8 cellular contexts compared by ENCODE assay signal in the genomic region with DNA sequence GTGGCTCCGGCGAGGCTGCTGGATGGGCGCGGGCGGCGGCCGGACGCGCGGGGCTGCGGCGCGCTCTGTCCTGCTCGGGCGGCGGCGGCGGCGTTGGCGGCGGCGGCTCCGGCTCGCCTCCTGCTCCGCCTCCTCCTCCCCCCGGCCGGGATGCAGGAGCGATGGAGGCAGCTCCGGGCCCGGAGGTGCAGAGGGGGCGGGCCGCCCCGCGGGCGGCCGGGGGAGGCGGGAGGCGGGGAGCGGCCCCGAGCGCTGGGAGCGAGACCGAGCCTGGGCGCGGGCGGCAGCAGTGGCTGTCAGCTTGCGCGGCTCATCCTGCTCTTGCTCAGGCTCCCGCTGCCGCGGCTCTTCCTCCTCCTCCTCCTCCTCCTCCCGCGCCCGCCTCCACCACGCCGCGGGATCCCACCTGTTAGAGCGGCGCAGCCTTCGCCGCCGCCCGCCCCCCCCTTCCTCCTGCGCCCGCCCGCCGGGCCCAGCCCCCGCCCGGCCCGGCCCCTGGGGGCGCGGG. TPM values are rescaled to one million over a fixed set of nuclear protein-coding genes. Genes with fewer than 3 reads are reported as not detected.
A peak's percentile ranks its signal among the peaks of the same experiment; 100 is the strongest.
DNase-seq lines count a peak whose midpoint lies in the region; ATAC-seq and TF ChIP-seq lines count a peak whose summit lies in the region.

TSS of gene NOL4L (minus strand) at position 323 of the 508 bp plus-strand sequence. CDS start 443 bp downstream, outside the sequence.

- no peaks in the 10 kb centered on the region for H3K9me3 ChIP-seq in right atrium auricular region

- H3K4me3 ChIP-seq in AG04449 (ENCODE audit: low read depth, low read length) (peak within 1 kb of the TSS; percentile 61), right atrium auricular region (peak within 1 kb of the TSS; percentile 68 to 70)

- no peak for TF ChIP-seq CTCF in AG04449 (IDR thresholded peaks at IDR 0.05; ENCODE audit: insufficient read depth, low read length, missing control alignments)
- no peak for TF ChIP-seq CTCF in right atrium auricular region (IDR thresholded peaks at IDR 0.05)

- no peak for ATAC-seq in HG03135 (IDR thresholded peaks at IDR 0.05; ENCODE audit: unreplicated experiment)

- H3K27me3 ChIP-seq in right atrium auricular region: no peaks in the 10 kb centered on the region

- H3K36me3 ChIP-seq in right atrium auricular region: no peaks in the 10 kb centered on the region

- peak within 1 kb of the TSS; percentile 37 to 70 for H3K27ac ChIP-seq in right atrium auricular region

- CTCF ChIA-PET in AG04449 (lab: Yijun Ruan, JAX): no interaction called here
- CTCF ChIA-PET in HEK293T (lab: Yijun Ruan, JAX): interaction anchor here (0.5 kb wide), 1 partner anchor 239 kb away, joined by 4 read pairs; no protein-coding TSS in a partner anchor

- H3K4me1 ChIP-seq in right atrium auricular region: peaks cover 0 to 17% of the 10 kb centered on the region in 2 donors

- POLR2A ChIA-PET in AG04449 (lab: Yijun Ruan, JAX): no interaction called here
- POLR2A ChIA-PET in HEK293T (lab: Yijun Ruan, JAX): no interaction called here

- DNase-seq in AG04449 (ENCODE audit: low read depth, low spot score) (no peak), HEK293T (ENCODE audit: extremely low spot score) (peak; percentile 36), SK-N-DZ (ENCODE audit: low spot score) (peak; percentile 45), anterior cingulate cortex (lab: John Stamatoyannopoulos, UW) (peak in 33 of 58 donors; percentile 11 to 58 (median 32)), right atrium auricular region (ENCODE audit: low spot score) (no peak), putamen (ENCODE audit: low spot score) (peak; percentile 51), epidermal melanocyte (ENCODE audit: insufficient read length, low spot score) (no peak)

TF ChIP-seq in HEK293T, 16 proteins besides CTCF, POLR2A, EP300 and RAD21:
- no peak for TF ChIP-seq L3MBTL2 (conservative IDR thresholded peaks at IDR 0.05)
- TF ChIP-seq TARDBP (IDR thresholded peaks at IDR 0.05): no peak
- no peak for TF ChIP-seq FOXA1 (IDR thresholded peaks at IDR 0.05)
- TF ChIP-seq SUZ12 (IDR thresholded peaks at IDR 0.05): no peak
- no peak for TF ChIP-seq ARNT (IDR thresholded peaks at IDR 0.05)
- no peak for TF ChIP-seq PKNOX1 (IDR thresholded peaks at IDR 0.05)
- TF ChIP-seq LEF1 (IDR thresholded peaks at IDR 0.05; ENCODE audit: borderline replicate concordance): no peak
- no peak for TF ChIP-seq SP1 (IDR thresholded peaks at IDR 0.05)
- no peak for TF ChIP-seq BHLHE40 (IDR thresholded peaks at IDR 0.05; ENCODE audit: borderline replicate concordance)
- no peak for TF ChIP-seq HDGF (IDR thresholded peaks at IDR 0.05; ENCODE audit: borderline replicate concordance)
- TF ChIP-seq FOXK2 (IDR thresholded peaks at IDR 0.05): no peak
- TF ChIP-seq NFRKB (IDR thresholded peaks at IDR 0.05): no peak
- no peak for TF ChIP-seq ELF4 (IDR thresholded peaks at IDR 0.05)
- TF ChIP-seq ZNF384 (IDR thresholded peaks at IDR 0.05): no peak
- TF ChIP-seq CTBP1 (IDR thresholded peaks at IDR 0.05; ENCODE audit: borderline replicate concordance): no peak

RNA-seq across cellular contexts. Expression of gene NOL4L, which starts in this region (rescaled TPM):
- 28.6 and 29.6 TPM in 2 replicates for polyA plus RNA-seq in SK-N-DZ (2014; cell fraction: cytosol; rRNA removed)
- 40.7 and 52.5 TPM in 2 replicates for polyA plus RNA-seq in SK-N-DZ (2014; cell fraction: nucleus; rRNA removed)
- 10 to 100 TPM in 1 of 2 donors, 1 to 10 TPM in 1; 7.6 to 10.4 TPM for total RNA-seq in right atrium auricular region

Comparison
In these comparisons a context has a peak if more than half of its experiments do, and no peak if none do; other contexts are left out.
1. DNase-seq: peak in HEK293T (single experiment), SK-N-DZ (single experiment), anterior cingulate cortex (33 of 58) and putamen (single experiment); none in AG04449 (single experiment), right atrium auricular region (single experiment) and epidermal melanocyte (single experiment).